In the genomic region with DNA sequence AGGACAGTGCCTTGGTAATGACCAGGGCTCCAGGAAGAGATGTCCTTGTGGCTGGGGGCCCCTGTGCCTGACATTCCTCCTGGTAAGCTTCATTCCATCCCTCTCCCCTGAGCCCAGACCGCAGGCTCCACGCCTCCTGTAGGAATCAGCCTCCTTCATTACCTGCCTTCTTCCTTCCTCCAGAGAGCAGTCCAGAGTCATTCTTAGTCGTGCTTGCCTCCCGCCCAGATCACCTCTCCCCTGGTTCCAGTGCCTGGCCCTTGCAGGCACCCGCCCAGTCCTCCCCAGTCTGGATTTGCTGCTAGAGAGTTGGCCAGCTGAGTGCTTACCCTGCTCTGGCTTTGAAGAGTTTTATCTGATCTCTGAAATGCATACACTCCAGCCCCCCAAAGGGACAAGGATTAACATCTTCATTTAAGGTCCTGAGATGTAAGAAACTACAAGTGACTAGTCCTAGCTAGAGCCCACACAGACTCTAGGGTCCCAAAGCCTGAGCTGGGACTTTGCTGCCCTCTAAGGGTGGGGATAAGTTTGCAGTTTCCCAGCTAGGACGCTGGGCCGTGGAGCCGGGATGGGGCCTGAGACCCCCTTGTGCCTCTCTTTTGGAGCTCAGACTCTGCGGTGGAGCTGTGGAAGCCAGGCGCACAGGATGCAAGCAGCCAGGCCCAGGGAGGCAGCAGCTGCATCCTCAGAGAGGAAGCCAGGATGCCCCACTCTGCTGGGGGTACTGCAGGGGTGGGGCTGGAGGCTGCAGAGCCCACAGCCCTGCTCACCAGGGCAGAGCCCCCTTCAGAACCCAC, we compare ENCODE assay signal across 7 cellular contexts. TPM values are rescaled to one million over a fixed set of nuclear protein-coding genes. Genes with fewer than 3 reads are reported as not detected.
DNase-seq lines count a peak whose midpoint lies in the region; ATAC-seq and TF ChIP-seq lines count a peak whose summit lies in the region.
"Had no signal": no experiment of that assay in that cellular context is flagged by ENCODE, and none has a peak within 500 bp of the region (broad histone marks: within the 10 kb centered on the region; RNA-seq: fewer than 3 reads in every experiment).

No MANE protein-coding gene starts in this region.

- H3K4me3 ChIP-seq in fibroblast of lung (replicated peaks in 1 of 4; ENCODE audit: control extremely low read depth in 1 of 4, insufficient read depth in 1 of 4, low read depth in 3 of 4, low read length in 4 of 4) = peak overlapping the region in 1 of 4 experiments; percentile 79

- peaks cover 28% of the 10 kb centered on the region for H3K4me1 ChIP-seq in fibroblast of lung (ENCODE audit: control insufficient read depth, extremely low read depth, insufficient read depth, low read length)

- H3K79me2 ChIP-seq in fibroblast of lung (ENCODE audit: control insufficient read depth, insufficient read depth, low read length) = no peaks in the 10 kb centered on the region

- H2AFZ ChIP-seq in fibroblast of lung (ENCODE audit: low read length) = no peak overlapping the region

- no peak for ATAC-seq in GM19395 (IDR thresholded peaks at IDR 0.05; ENCODE audit: unreplicated experiment)

- H3K9me3 ChIP-seq in fibroblast of lung (ENCODE audit: control insufficient read depth, insufficient read depth, low read depth, low read length) = no peaks in the 10 kb centered on the region

- H3K36me3 ChIP-seq in fibroblast of lung (ENCODE audit: control insufficient read depth, insufficient read depth, low read length) = peaks cover 2% of the 10 kb centered on the region

- DNase-seq in DMS 273 (lab: John Stamatoyannopoulos, UW; ENCODE audit: unreplicated experiment) = peak; percentile 57
- no peak for DNase-seq in DMS 273 treated with DMSO at 0.1 percent for 48 hours (lab: John Stamatoyannopoulos, UW)
- peak; percentile 82 for DNase-seq in SW480 (ENCODE audit: low spot score)
- DNase-seq in fibroblast of lung (ENCODE audit: low read depth in 2 of 2) = peak in 1 of 2 donors; percentile 59
- DNase-seq in stimulated activated CD8-positive, alpha-beta memory T cell treated with anti-CD3 and anti-CD28 coated beads, Interleukin-4, amount 100 ng/mL, for 24 hours (ENCODE audit: low read depth) = peak; percentile 24

- TF ChIP-seq CTCF in fibroblast of lung (conservative IDR thresholded peaks at IDR 0.05 in 1 of 2, IDR thresholded peaks at IDR 0.05 in 1 of 2; ENCODE audit: low read depth in 1 of 2, low read length in 2 of 2) = peak; percentile 64 to 75

- H3K9ac ChIP-seq in fibroblast of lung (ENCODE audit: insufficient read depth, low read length) = no peak overlapping the region

- H3K27ac ChIP-seq in fibroblast of lung (ENCODE audit: insufficient read depth, low read length) = no peak overlapping the region
- H3K27ac ChIP-seq: epithelial cell of prostate had no signal

- no peak overlapping the region for H3K4me2 ChIP-seq in fibroblast of lung (ENCODE audit: extremely low read depth, insufficient read depth, low read length)

- H3K27me3 ChIP-seq in fibroblast of lung (ENCODE audit: control insufficient read depth, insufficient read depth, low read length) = no peaks in the 10 kb centered on the region

- no peaks in the 10 kb centered on the region for H4K20me1 ChIP-seq in fibroblast of lung (ENCODE audit: control insufficient read depth, extremely low read depth, insufficient read depth, low read length)

RNA-seq across cellular contexts. Expression of a gene that starts 1.6 kb away (rescaled TPM):
- 55.5 and 56.3 TPM in 2 replicates for total RNA-seq in fibroblast of lung
- 16.9 and 21.3 TPM in 2 replicates for polyA plus RNA-seq in fibroblast of lung
- polyA plus RNA-seq in fibroblast of lung (2012) = 22.8 and 29.0 TPM in 2 replicates
- polyA minus RNA-seq in fibroblast of lung (ENCODE audit: low replicate concordance) = 34.5 and 95.8 TPM in 2 replicates

RNA-seq across cellular contexts. Expression of a gene that starts 10.6 kb away (rescaled TPM):
- 11.8 and 15.4 TPM in 2 replicates for total RNA-seq in fibroblast of lung
- polyA plus RNA-seq in fibroblast of lung = 7.0 and 9.1 TPM in 2 replicates
- 13.4 and 14.1 TPM in 2 replicates for polyA plus RNA-seq in fibroblast of lung (2012)
- 144 and 301 TPM in 2 replicates for polyA minus RNA-seq in fibroblast of lung (ENCODE audit: low replicate concordance)

RNA-seq across cellular contexts. Expression of a gene that starts 10.8 kb away (rescaled TPM):
- 16.2 and 23.9 TPM in 2 replicates for total RNA-seq in fibroblast of lung
- 18.9 and 25.6 TPM in 2 replicates for polyA plus RNA-seq in fibroblast of lung
- 26.8 and 33.2 TPM in 2 replicates for polyA plus RNA-seq in fibroblast of lung (2012)
- polyA minus RNA-seq in fibroblast of lung (ENCODE audit: low replicate concordance) = 87.1 and 94.1 TPM in 2 replicates

RNA-seq across cellular contexts. Expression of a gene that starts 44.6 kb away (rescaled TPM):
- total RNA-seq in fibroblast of lung = 53.4 and 70.0 TPM in 2 replicates
- 21.2 and 45.4 TPM in 2 replicates for polyA plus RNA-seq in fibroblast of lung
- 20.2 and 43.1 TPM in 2 replicates for polyA plus RNA-seq in fibroblast of lung (2012)
- 8.8 and 32.4 TPM in 2 replicates for polyA minus RNA-seq in fibroblast of lung (ENCODE audit: low replicate concordance)
